Comparison of ENCODE assay signal across 1 cellular context in the genomic region with DNA sequence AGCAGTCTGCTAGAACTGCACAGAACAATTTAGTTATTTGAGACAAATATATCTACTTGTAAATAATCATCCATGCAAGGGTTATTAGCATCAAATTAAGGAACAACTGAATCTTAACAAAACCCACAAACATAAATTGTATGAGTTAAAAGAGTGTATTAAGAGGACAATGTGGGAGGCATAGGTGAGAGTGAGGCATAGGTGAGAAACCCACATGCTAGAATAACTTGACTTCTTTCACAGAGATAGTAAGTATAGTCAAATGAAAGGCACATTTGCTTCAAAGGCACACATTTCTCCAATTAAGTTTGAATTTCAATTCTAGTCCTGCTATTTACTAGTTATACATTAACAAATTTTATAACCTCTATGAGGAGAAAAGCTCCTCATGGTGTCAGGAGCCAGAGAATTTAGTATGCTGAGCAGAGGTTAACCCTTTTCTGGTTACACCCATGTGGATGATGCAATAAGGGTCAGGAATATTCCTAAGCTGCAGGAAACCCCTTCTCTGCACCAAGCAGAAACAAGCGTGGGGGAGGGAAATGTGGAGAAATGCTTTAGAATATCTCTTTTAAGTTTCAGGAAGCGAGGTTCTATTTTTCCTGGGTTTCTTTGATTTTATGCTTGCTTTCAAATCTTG.
TF ChIP-seq lines count a peak whose summit lies in the region.

No MANE protein-coding gene starts in this region.

TF ChIP-seq in GM12878, 131 proteins besides CTCF, POLR2A, EP300 and RAD21 (continued from another document):
- TF ChIP-seq, protein P1, sequence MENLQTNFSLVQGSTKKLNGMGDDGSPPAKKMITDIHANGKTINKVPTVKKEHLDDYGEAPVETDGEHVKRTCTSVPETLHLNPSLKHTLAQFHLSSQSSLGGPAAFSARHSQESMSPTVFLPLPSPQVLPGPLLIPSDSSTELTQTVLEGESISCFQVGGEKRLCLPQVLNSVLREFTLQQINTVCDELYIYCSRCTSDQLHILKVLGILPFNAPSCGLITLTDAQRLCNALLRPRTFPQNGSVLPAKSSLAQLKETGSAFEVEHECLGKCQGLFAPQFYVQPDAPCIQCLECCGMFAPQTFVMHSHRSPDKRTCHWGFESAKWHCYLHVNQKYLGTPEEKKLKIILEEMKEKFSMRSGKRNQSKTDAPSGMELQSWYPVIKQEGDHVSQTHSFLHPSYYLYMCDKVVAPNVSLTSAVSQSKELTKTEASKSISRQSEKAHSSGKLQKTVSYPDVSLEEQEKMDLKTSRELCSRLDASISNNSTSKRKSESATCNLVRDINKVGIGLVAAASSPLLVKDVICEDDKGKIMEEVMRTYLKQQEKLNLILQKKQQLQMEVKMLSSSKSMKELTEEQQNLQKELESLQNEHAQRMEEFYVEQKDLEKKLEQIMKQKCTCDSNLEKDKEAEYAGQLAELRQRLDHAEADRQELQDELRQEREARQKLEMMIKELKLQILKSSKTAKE (IDR thresholded peaks at IDR 0.05; ENCODE audit: low read depth, poor library complexity, severe bottlenecking), result peak; percentile 37
- TF ChIP-seq IKZF2 (IDR thresholded peaks at IDR 0.05) (peak; percentile 44 to 59; a peak in 2 of 4 replicates), ZNF24 (IDR thresholded peaks at IDR 0.05) (0 out of 2 replicates have a peak, but pooled peaks have one; percentile 52), IKZF1 (conservative IDR thresholded peaks at IDR 0.05) (0 out of 2 replicates have a peak, but pooled peaks have one; percentile 28), NFXL1 (IDR thresholded peaks at IDR 0.05; ENCODE audit: borderline replicate concordance) (no peak), SUZ12 (IDR thresholded peaks at IDR 0.05; ENCODE audit: unreplicated experiment) (no peak), ZNF274 (IDR thresholded peaks at IDR 0.05; ENCODE audit: insufficient read depth, insufficient read length) (no peak), SMAD1 (IDR thresholded peaks at IDR 0.05; ENCODE audit: low read depth, partially characterized antibody) (peak; percentile 42), BRCA1 (IDR thresholded peaks at IDR 0.05; ENCODE audit: low read depth, low read length) (no peak), FOS (IDR thresholded peaks at IDR 0.05; ENCODE audit: borderline replicate concordance, extremely low read depth, insufficient read length) (no peak), BHLHE40 (IDR thresholded peaks at IDR 0.05; ENCODE audit: borderline replicate concordance in 1 of 2, low read depth in 2 of 2, low read length in 1 of 2) (peak in 1 of 2 experiments; percentile 55; a peak in 1 of 4 replicates), CHD4 (IDR thresholded peaks at IDR 0.05) (no peak), ZNF217 (IDR thresholded peaks at IDR 0.05) (peak; percentile 65; the same call in 1 of the 2 replicates), MTA2 (IDR thresholded peaks at IDR 0.05; ENCODE audit: low read depth) (peak; percentile 97), LARP7 (IDR thresholded peaks at IDR 0.05) (no peak), KAT2A (conservative IDR thresholded peaks at IDR 0.05; ENCODE audit: control insufficient read depth, low read depth, low read length) (no peak), NR2C2 (IDR thresholded peaks at IDR 0.05; ENCODE audit: borderline replicate concordance, control insufficient read depth, insufficient read length, low read depth) (no peak), ATF7 (IDR thresholded peaks at IDR 0.05; ENCODE audit: low read depth) (peak; percentile 61), DPF2 (IDR thresholded peaks at IDR 0.05) (peak; percentile 74; the same call in 1 of the 2 replicates)
- TF ChIP-seq, protein P2, sequence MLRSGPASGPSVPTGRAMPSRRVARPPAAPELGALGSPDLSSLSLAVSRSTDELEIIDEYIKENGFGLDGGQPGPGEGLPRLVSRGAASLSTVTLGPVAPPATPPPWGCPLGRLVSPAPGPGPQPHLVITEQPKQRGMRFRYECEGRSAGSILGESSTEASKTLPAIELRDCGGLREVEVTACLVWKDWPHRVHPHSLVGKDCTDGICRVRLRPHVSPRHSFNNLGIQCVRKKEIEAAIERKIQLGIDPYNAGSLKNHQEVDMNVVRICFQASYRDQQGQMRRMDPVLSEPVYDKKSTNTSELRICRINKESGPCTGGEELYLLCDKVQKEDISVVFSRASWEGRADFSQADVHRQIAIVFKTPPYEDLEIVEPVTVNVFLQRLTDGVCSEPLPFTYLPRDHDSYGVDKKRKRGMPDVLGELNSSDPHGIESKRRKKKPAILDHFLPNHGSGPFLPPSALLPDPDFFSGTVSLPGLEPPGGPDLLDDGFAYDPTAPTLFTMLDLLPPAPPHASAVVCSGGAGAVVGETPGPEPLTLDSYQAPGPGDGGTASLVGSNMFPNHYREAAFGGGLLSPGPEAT (IDR thresholded peaks at IDR 0.05; ENCODE audit: low read depth), result peak; percentile 62; the same call in 1 of the 2 replicates
- TF ChIP-seq, protein P3, sequence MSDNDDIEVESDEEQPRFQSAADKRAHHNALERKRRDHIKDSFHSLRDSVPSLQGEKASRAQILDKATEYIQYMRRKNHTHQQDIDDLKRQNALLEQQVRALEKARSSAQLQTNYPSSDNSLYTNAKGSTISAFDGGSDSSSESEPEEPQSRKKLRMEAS (IDR thresholded peaks at IDR 0.05; ENCODE audit: low read depth, low read length), result no peak
- TF ChIP-seq, protein P4, sequence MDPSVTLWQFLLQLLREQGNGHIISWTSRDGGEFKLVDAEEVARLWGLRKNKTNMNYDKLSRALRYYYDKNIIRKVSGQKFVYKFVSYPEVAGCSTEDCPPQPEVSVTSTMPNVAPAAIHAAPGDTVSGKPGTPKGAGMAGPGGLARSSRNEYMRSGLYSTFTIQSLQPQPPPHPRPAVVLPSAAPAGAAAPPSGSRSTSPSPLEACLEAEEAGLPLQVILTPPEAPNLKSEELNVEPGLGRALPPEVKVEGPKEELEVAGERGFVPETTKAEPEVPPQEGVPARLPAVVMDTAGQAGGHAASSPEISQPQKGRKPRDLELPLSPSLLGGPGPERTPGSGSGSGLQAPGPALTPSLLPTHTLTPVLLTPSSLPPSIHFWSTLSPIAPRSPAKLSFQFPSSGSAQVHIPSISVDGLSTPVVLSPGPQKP (IDR thresholded peaks at IDR 0.05; ENCODE audit: low read depth, low read length), result no peak
- TF ChIP-seq, protein P5, sequence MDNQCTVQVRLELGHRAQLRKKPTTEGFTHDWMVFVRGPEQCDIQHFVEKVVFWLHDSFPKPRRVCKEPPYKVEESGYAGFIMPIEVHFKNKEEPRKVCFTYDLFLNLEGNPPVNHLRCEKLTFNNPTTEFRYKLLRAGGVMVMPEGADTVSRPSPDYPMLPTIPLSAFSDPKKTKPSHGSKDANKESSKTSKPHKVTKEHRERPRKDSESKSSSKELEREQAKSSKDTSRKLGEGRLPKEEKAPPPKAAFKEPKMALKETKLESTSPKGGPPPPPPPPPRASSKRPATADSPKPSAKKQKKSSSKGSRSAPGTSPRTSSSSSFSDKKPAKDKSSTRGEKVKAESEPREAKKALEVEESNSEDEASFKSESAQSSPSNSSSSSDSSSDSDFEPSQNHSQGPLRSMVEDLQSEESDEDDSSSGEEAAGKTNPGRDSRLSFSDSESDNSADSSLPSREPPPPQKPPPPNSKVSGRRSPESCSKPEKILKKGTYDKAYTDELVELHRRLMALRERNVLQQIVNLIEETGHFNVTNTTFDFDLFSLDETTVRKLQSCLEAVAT (IDR thresholded peaks at IDR 0.05), result 0 out of 2 replicates have a peak, but pooled peaks have one; percentile 39
- TF ChIP-seq, protein P6, sequence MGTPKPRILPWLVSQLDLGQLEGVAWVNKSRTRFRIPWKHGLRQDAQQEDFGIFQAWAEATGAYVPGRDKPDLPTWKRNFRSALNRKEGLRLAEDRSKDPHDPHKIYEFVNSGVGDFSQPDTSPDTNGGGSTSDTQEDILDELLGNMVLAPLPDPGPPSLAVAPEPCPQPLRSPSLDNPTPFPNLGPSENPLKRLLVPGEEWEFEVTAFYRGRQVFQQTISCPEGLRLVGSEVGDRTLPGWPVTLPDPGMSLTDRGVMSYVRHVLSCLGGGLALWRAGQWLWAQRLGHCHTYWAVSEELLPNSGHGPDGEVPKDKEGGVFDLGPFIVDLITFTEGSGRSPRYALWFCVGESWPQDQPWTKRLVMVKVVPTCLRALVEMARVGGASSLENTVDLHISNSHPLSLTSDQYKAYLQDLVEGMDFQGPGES (IDR thresholded peaks at IDR 0.05), result no peak
